14 cellular contexts compared by ENCODE assay signal in genomic region chr7:117230276-117231046, GRCh38.
DNase-seq lines count a peak whose midpoint lies in the region; ATAC-seq, FAIRE-seq and TF ChIP-seq lines count a peak whose summit lies in the region.
"Had no signal": no experiment of that assay in that cellular context is flagged by ENCODE, and none has a peak within 500 bp of the region (broad histone marks: within the 10 kb centered on the region; RNA-seq: fewer than 3 reads in every experiment).

No MANE protein-coding gene starts in this region.

- H3K4me3 ChIP-seq in fibroblast of pulmonary artery (replicated peaks; ENCODE audit: low read depth, low read length): no peak overlapping the region
- H3K4me3 ChIP-seq: SK-N-MC had no signal

- FAIRE-seq in GM12892 (lab: Jason Lieb, UNC): peak; percentile 33
- FAIRE-seq in HTR-8/SVneo (lab: Jason Lieb, UNC): no peak
- FAIRE-seq: endothelial cell of umbilical vein, H1 had no signal

- TF ChIP-seq CTCF in fibroblast of pulmonary artery (IDR thresholded peaks at IDR 0.05; ENCODE audit: low read length, missing control alignments): no peak

- intact Hi-C loops in posterior cingulate gyrus (cut with DNase I): no loop called here

- no peak for TF ChIP-seq POLR2A in GM12892 (IDR thresholded peaks at IDR 0.05; ENCODE audit: low read depth, low read length)

- ATAC-seq in GM21717 (IDR thresholded peaks at IDR 0.05; ENCODE audit: unreplicated experiment) (peak; percentile 77), HG03457 (IDR thresholded peaks at IDR 0.05; ENCODE audit: unreplicated experiment) (peak; percentile 69)

- DNase-seq in GM12892 (ENCODE audit: insufficient read length) (no peak), fibroblast of pulmonary artery (ENCODE audit: low read depth) (peak; percentile 39), HTR-8/SVneo (ENCODE audit: insufficient read length, low spot score) (no peak), NCI-H1092 (lab: John Stamatoyannopoulos, UW) (no peak), posterior cingulate gyrus (no peak), NCI-H1092 treated with DMSO at 0.1 percent for 48 hours (lab: John Stamatoyannopoulos, UW) (no peak)
- DNase-seq: activated T-cell treated with anti-CD3 and anti-CD28 coated beads, Interleukin-2, amount 50 U/mL, for 48 hours; NCI-H187; stimulated activated CD4-positive, alpha-beta T cell treated with anti-CD3 and anti-CD28 coated beads, Interleukin-1b, Interleukin-23, amount 100 ng/mL, for 48 hours had no signal
